Comparison of ENCODE assay signal across 14 cellular contexts in genomic region chr13:80550856-80551532, GRCh38.
"Had no signal": no experiment of that assay in that cellular context is flagged by ENCODE, and none has a peak within 500 bp of the region (broad histone marks: within the 10 kb centered on the region; RNA-seq: fewer than 3 reads in every experiment).

No MANE protein-coding gene starts in this region.

- H3K36me3 Mint-ChIP-seq: brain; naive thymus-derived CD4-positive, alpha-beta T cell had no signal

- H3K9me3 ChIP-seq: psoas muscle, testis had no signal

- DNase-seq: activated CD4-positive, alpha-beta T cell treated with anti-CD3 and anti-CD28 coated beads, Interleukin-2, amount 50 U/mL, for 4 hours; activated CD4-positive, CD25-positive, alpha-beta regulatory T cell treated with anti-CD3 and anti-CD28 coated beads, Interleukin-2, amount 50 U/mL, for 72 hours; activated naive CD4-positive, alpha-beta T cell treated with anti-CD3 and anti-CD28 coated beads, Interleukin-2, amount 50 U/mL, for 16 hours; activated T-cell treated with anti-CD3 and anti-CD28 coated beads, Interleukin-2, amount 50 U/mL, for 1 hour; immature natural killer cell; naive thymus-derived CD4-positive, alpha-beta T cell; nucleus accumbens; psoas muscle; stimulated activated CD4-positive, alpha-beta T cell treated with anti-CD3 and anti-CD28 coated beads, Interleukin-15, amount 100 ng/mL, for 24 hours; stimulated activated CD4-positive, alpha-beta T cell treated with anti-CD3 and anti-CD28 coated beads, Interleukin-4, amount 100 ng/mL, for 24 hours; testis had no signal

- H3K27ac ChIP-seq: psoas muscle, testis had no signal

- H3K27ac Mint-ChIP-seq: immature natural killer cell; naive thymus-derived CD4-positive, alpha-beta T cell; stimulated activated naive CD8-positive, alpha-beta T cell treated with anti-CD3 and anti-CD28 coated beads, Interleukin-15, Interleukin-2, amounts not matched to agents 100 ng/mL and 50 ng/mL, for 24 hours; T-helper 2 cell treated with Interferon-gamma antibody and Interleukin-4, amounts not matched to agents 5 μg/mL and 100 μg/mL, for 36 hours had no signal

- H3K4me3 ChIP-seq: psoas muscle, testis had no signal

- H3K9me3 Mint-ChIP-seq: brain; immature natural killer cell; stimulated activated naive CD8-positive, alpha-beta T cell treated with anti-CD3 and anti-CD28 coated beads, Interleukin-15, Interleukin-2, amounts not matched to agents 100 ng/mL and 50 ng/mL, for 24 hours; T-helper 2 cell treated with Interferon-gamma antibody and Interleukin-4, amounts not matched to agents 5 μg/mL and 100 μg/mL, for 36 hours had no signal

- H3K27me3 ChIP-seq: testis had no signal

- H3K4me1 ChIP-seq: testis had no signal

- H3K4me3 Mint-ChIP-seq: immature natural killer cell; naive thymus-derived CD4-positive, alpha-beta T cell; stimulated activated naive CD8-positive, alpha-beta T cell treated with anti-CD3 and anti-CD28 coated beads, Interleukin-15, Interleukin-2, amounts not matched to agents 100 ng/mL and 50 ng/mL, for 24 hours; T-helper 2 cell treated with Interferon-gamma antibody and Interleukin-4, amounts not matched to agents 5 μg/mL and 100 μg/mL, for 36 hours had no signal

- H3K27me3 Mint-ChIP-seq: brain; naive thymus-derived CD4-positive, alpha-beta T cell; stimulated activated naive CD8-positive, alpha-beta T cell treated with anti-CD3 and anti-CD28 coated beads, Interleukin-15, Interleukin-2, amounts not matched to agents 100 ng/mL and 50 ng/mL, for 24 hours had no signal
